ENCODE assay signal across 8 cellular contexts in the genomic region with DNA sequence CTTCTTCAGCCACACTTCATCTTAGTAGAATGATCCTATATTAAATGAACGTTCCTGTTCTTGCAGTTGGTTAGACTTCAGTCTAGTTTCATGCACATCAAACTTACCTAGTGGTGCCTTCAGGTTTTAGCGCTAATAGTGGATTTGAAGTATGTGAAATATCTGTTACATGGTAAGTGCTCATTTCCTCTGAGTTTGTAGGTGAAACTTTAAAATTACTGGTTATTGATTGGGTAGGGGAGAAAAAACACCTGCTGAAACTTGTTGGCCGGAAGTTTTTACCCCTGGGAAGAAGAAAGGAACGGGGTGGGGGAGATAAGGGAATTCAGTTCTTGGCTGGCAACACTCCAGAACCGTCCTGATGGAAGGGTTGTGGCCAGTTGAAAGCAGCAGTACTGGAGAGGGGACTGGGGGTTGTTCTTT.
DNase-seq lines count a peak whose midpoint lies in the region; ATAC-seq, FAIRE-seq and TF ChIP-seq lines count a peak whose summit lies in the region.

No MANE protein-coding gene starts in this region.

- TF ChIP-seq CTCF in OCI-LY7 (conservative IDR thresholded peaks at IDR 0.05; ENCODE audit: low read length) (no peak), right lobe of liver (IDR thresholded peaks at IDR 0.05) (no peak)

- no peaks in the 10 kb centered on the region for H3K9me2 ChIP-seq in OCI-LY7 (ENCODE audit: insufficient read depth, low read length)

- H3K4me1 ChIP-seq in OCI-LY7 (ENCODE audit: insufficient read depth, low read length, poor library complexity, severe bottlenecking) (peaks cover 94% of the 10 kb centered on the region), right lobe of liver (peaks cover 0 to 97% (median 49%) of the 10 kb centered on the region in 4 donors)

- no peak for FAIRE-seq in frontal cortex (lab: Jason Lieb, UNC)

- intact Hi-C loops in OCI-LY7 (cut with micrococcal nuclease; ENCODE audit: unreplicated experiment) (loop anchor here (1.0 kb wide), 1 partner anchor 8 kb away; no protein-coding TSS in a partner anchor), right lobe of liver (cut with DNase I) (no loop called here)

- CTCF ChIA-PET in OCI-LY7 (lab: Charles Lee; ENCODE audit: unreplicated experiment): no interaction called here

- H3K4me2 ChIP-seq in OCI-LY7 (ENCODE audit: low read length): peak overlapping the region; percentile 73

- DNase-seq in Daoy (ENCODE audit: low read depth) (peak; percentile 40), OCI-LY7 (ENCODE audit: low spot score) (peak; percentile 43), right lobe of liver (no peak), HuH-7 (ENCODE audit: low spot score) (no peak), NCI-H2081 treated with DMSO at 0.1 percent for 48 hours (lab: John Stamatoyannopoulos, UW) (no peak), frontal cortex (ENCODE audit: low spot score in 2 of 2) (no peak)
- DNase-seq in stimulated activated CD4-positive, alpha-beta T cell treated with anti-CD3 and anti-CD28 coated beads, Interleukin-4, amount 100 ng/mL, for 4 hours: no peak

- H3K9me3 ChIP-seq in OCI-LY7 (ENCODE audit: low read length) (no peaks in the 10 kb centered on the region), right lobe of liver (no peaks in the 10 kb centered on the region)

- ATAC-seq in GM21515 (IDR thresholded peaks at IDR 0.05; ENCODE audit: unreplicated experiment) (peak; percentile 35), right lobe of liver (no peak)

- no TSS peak for BruUV-seq in OCI-LY7 (replicated peaks; lab: Mats Ljungman, UMichigan)

- H3K36me3 ChIP-seq in OCI-LY7 (ENCODE audit: insufficient read depth, low read length) (peaks cover 8% of the 10 kb centered on the region; the same call in 1 of the 2 replicates), right lobe of liver (no peaks in the 10 kb centered on the region)

- H3K27ac ChIP-seq in OCI-LY7 (ENCODE audit: low read depth, low read length, poor library complexity, severe bottlenecking) (peak overlapping the region; percentile 87), right lobe of liver (peak overlapping the region; percentile 27 to 70 (median 51))

- H3K4me3 ChIP-seq in OCI-LY7 (ENCODE audit: low read depth, low read length, poor library complexity, severe bottlenecking) (peak overlapping the region; percentile 51), right lobe of liver (no peak overlapping the region)

- no peak overlapping the region for H2AFZ ChIP-seq in OCI-LY7 (ENCODE audit: low read length)

- H3K79me2 ChIP-seq in OCI-LY7 (ENCODE audit: insufficient read depth, low read depth, low read length): peaks cover 100% of the 10 kb centered on the region

- 16% methylated on average over 5 of the region's 5 CpGs for WGBS in right lobe of liver (ENCODE audit: insufficient coverage, low coverage, low lambda C conversion rate, missing lambda C conversion rate)

- H3K27me3 ChIP-seq in right lobe of liver: no peaks in the 10 kb centered on the region

- no peaks in the 10 kb centered on the region for H4K20me1 ChIP-seq in OCI-LY7 (ENCODE audit: insufficient read depth, low read length)

- TF ChIP-seq POLR2A in right lobe of liver (IDR thresholded peaks at IDR 0.05): no peak

- POLR2A ChIA-PET in OCI-LY7 (lab: Charles Lee): interaction anchor here (0.7 to 5.8 kb wide), 6 partner anchors 9 to 476 kb away, joined by 3 to 56 read pairs (median 7); no protein-coding TSS in a partner anchor

Comparison
In these comparisons a context has a peak if more than half of its experiments do, and no peak if none do; other contexts are left out.
1. DNase-seq: peak in Daoy (single experiment) and OCI-LY7 (single experiment); none in right lobe of liver (0 of 3), HuH-7 (single experiment), NCI-H2081 treated with DMSO at 0.1 percent for 48 hours (single experiment), stimulated activated CD4-positive, alpha-beta T cell treated with anti-CD3 and anti-CD28 coated beads, Interleukin-4, amount 100 ng/mL, for 4 hours (0 of 2) and frontal cortex (0 of 2).